ENCODE assay signal across 22 cellular contexts in genomic region chr22:32480238-32480637, GRCh38. TPM values are rescaled to one million over a fixed set of nuclear protein-coding genes. Genes with fewer than 3 reads are reported as not detected.
DNase-seq lines count a peak whose midpoint lies in the region; ATAC-seq, FAIRE-seq and TF ChIP-seq lines count a peak whose summit lies in the region.
"Had no signal": no experiment of that assay in that cellular context is flagged by ENCODE, and none has a peak within 500 bp of the region (broad histone marks: within the 10 kb centered on the region; RNA-seq: fewer than 3 reads in every experiment).

No MANE protein-coding gene starts in this region.

- RAD21 ChIA-PET in GM12878 (lab: Charles Lee; ENCODE audit: unreplicated experiment) = no interaction called here

- intact Hi-C loops in activated CD4-positive, alpha-beta memory T cell treated with anti-CD3 and anti-CD28 coated beads for 36 hours (cut with micrococcal nuclease) = loop anchor here (2.0 to 5.0 kb wide), 2 partner anchors 167 to 427 kb away; no protein-coding TSS in a partner anchor
- intact Hi-C loops in GM12878 (cut with micrococcal nuclease; ENCODE audit: unreplicated experiment) = no loop called here

- no peak for TF ChIP-seq POLR2A in GM12878 (IDR thresholded peaks at IDR 0.05; ENCODE audit: low read depth, low read length)

- BruUV-seq in GM12878 (replicated peaks; lab: Mats Ljungman, UMichigan) = no TSS peak

- H3K36me3 ChIP-seq in Loucy (ENCODE audit: insufficient read depth, low read length) (peaks cover 27% of the 10 kb centered on the region; the same call in 1 of the 2 replicates), GM12878 (ENCODE audit: control insufficient read depth in 2 of 2, insufficient read depth in 2 of 2, low read length in 1 of 2) (peaks cover 4 to 15% of the 10 kb centered on the region in 2 experiments; a peak in 3 of 4 replicates)
- H3K36me3 ChIP-seq: neural progenitor cell had no signal

- peaks cover 35% of the 10 kb centered on the region for H3K4me1 Mint-ChIP-seq in activated CD4-positive, alpha-beta memory T cell treated with anti-CD3 and anti-CD28 coated beads for 36 hours (ENCODE audit: low read depth)
- peaks cover 32% of the 10 kb centered on the region for H3K4me1 Mint-ChIP-seq in activated CD4-positive, alpha-beta memory T cell treated with anti-CD3 and anti-CD28 coated beads, Interleukin-2, amount 10 ng/mL, durations not matched to agents 7 days and 5 days

- no peak for FAIRE-seq in GM12878 (lab: Jason Lieb, UNC)
- FAIRE-seq: A549, H54 had no signal

- peaks cover 49% of the 10 kb centered on the region for H3K4me1 ChIP-seq in Loucy (ENCODE audit: insufficient read depth, low read length, poor library complexity, severe bottlenecking)
- peaks cover 28% of the 10 kb centered on the region for H3K4me1 ChIP-seq in GM12878 (ENCODE audit: control insufficient read depth, insufficient read depth, low read length)

- H3K27ac ChIP-seq in GM12878 (ENCODE audit: control insufficient read depth, insufficient read depth) = 0 out of 2 replicates have a peak overlapping the region, but pooled peaks have one; percentile 14
- H3K27ac ChIP-seq: A549, body of pancreas, neural progenitor cell had no signal

- no peak for TF ChIP-seq EP300 in GM12878 (IDR thresholded peaks at IDR 0.05; ENCODE audit: borderline replicate concordance in 1 of 2, control insufficient read depth in 1 of 2, low read depth in 2 of 2, low read length in 2 of 2)

- H3K79me2 ChIP-seq in Loucy (ENCODE audit: insufficient read depth, low read length) = peaks cover 94% of the 10 kb centered on the region
- peaks cover 80% of the 10 kb centered on the region for H3K79me2 ChIP-seq in GM12878 (ENCODE audit: control insufficient read depth, insufficient read depth, low read length)

- WGBS in GM12878 (ENCODE audit: insufficient coverage, insufficient replicate concordance, low lambda C conversion rate, missing lambda C conversion rate) = 91% methylated on average over 1 of the region's 1 CpG

- H3K36me3 Mint-ChIP-seq in activated CD4-positive, alpha-beta memory T cell treated with anti-CD3 and anti-CD28 coated beads for 36 hours = peaks cover 13% of the 10 kb centered on the region
- peaks cover 17% of the 10 kb centered on the region for H3K36me3 Mint-ChIP-seq in activated CD4-positive, alpha-beta memory T cell treated with anti-CD3 and anti-CD28 coated beads, Interleukin-2, amount 10 ng/mL, durations not matched to agents 7 days and 5 days (ENCODE audit: low read depth)

- SMC1A ChIA-PET in GM12878 (lab: Charles Lee; ENCODE audit: uncharacterized antibody, unreplicated experiment) = no interaction called here

- DNase-seq in activated CD4-positive, alpha-beta memory T cell treated with anti-CD3 and anti-CD28 coated beads for 36 hours = peak; percentile 64
- DNase-seq in activated CD4-positive, alpha-beta memory T cell treated with anti-CD3 and anti-CD28 coated beads, Interleukin-2, amount 10 ng/mL, durations not matched to agents 7 days and 5 days = no peak
- DNase-seq in GM12878 (ENCODE audit: low read depth, low spot score) = no peak
- DNase-seq in stimulated activated CD4-positive, alpha-beta T cell treated with anti-CD3 and anti-CD28 coated beads, Interleukin-4, amount 100 ng/mL, for 48 hours (ENCODE audit: low read depth in 2 of 2) = peak; percentile 16 to 26
- DNase-seq in Ammon's horn (ENCODE audit: low spot score) = no peak
- no peak for DNase-seq in NCI-H82 (lab: John Stamatoyannopoulos, UW)
- DNase-seq: body of pancreas, DND-41, immature natural killer cell, mammary epithelial cell, NCI-H774 had no signal

- POLR2A ChIA-PET in activated CD4-positive, alpha-beta memory T cell treated with anti-CD3 and anti-CD28 coated beads for 36 hours (lab: Charles Lee) = no interaction called here
- POLR2A ChIA-PET in activated CD4-positive, alpha-beta memory T cell treated with anti-CD3 and anti-CD28 coated beads, Interleukin-2, amount 10 ng/mL, durations not matched to agents 7 days and 5 days (lab: Charles Lee) = no interaction called here
- POLR2A ChIA-PET in GM12878 (lab: Charles Lee) = interaction anchor here (0.7 kb wide), 1 partner anchor 71 kb away, joined by 3 read pairs; no protein-coding TSS in a partner anchor

- H3K4me2 ChIP-seq in Loucy (ENCODE audit: low read depth, low read length, poor library complexity, severe bottlenecking) = peak overlapping the region; percentile 67
- H3K4me2 ChIP-seq in GM12878 (ENCODE audit: control insufficient read depth, insufficient read depth) = peak overlapping the region; percentile 56
- H3K4me2 ChIP-seq: A549, neural progenitor cell had no signal

- H3K27me3 Mint-ChIP-seq in activated CD4-positive, alpha-beta memory T cell treated with anti-CD3 and anti-CD28 coated beads for 36 hours = no peaks in the 10 kb centered on the region
- H3K27me3 Mint-ChIP-seq in activated CD4-positive, alpha-beta memory T cell treated with anti-CD3 and anti-CD28 coated beads, Interleukin-2, amount 10 ng/mL, durations not matched to agents 7 days and 5 days = no peaks in the 10 kb centered on the region
- H3K27me3 Mint-ChIP-seq: dendritic cell treated with granulocyte-macrophage colony-stimulating factor and Interleukin-4, amounts not matched to agents 40 ng/mL and 50 ng/mL, for 4 days; T-cell had no signal

- CTCF ChIA-PET in activated CD4-positive, alpha-beta memory T cell treated with anti-CD3 and anti-CD28 coated beads for 36 hours (lab: Charles Lee) = no interaction called here
- CTCF ChIA-PET in activated CD4-positive, alpha-beta memory T cell treated with anti-CD3 and anti-CD28 coated beads, Interleukin-2, amount 10 ng/mL, durations not matched to agents 7 days and 5 days (lab: Charles Lee) = no interaction called here
- CTCF ChIA-PET in GM12878 (lab: Yijun Ruan, JAX) = interaction anchor here (1.9 kb wide), 1 partner anchor 37 kb away, joined by 7 read pairs; no protein-coding TSS in a partner anchor

- H3K9ac ChIP-seq in Loucy (ENCODE audit: low read depth, low read length, poor library complexity, severe bottlenecking) = no peak overlapping the region
- H3K9ac ChIP-seq in GM12878 (ENCODE audit: control insufficient read depth, insufficient read depth, low read length) = no peak overlapping the region
- H3K9ac ChIP-seq: neural progenitor cell had no signal

- peaks cover 79% of the 10 kb centered on the region for H4K20me1 ChIP-seq in Loucy (ENCODE audit: insufficient read depth, low read length, poor library complexity, severe bottlenecking)
- no peaks in the 10 kb centered on the region; the same call in 1 of the 2 replicates for H4K20me1 ChIP-seq in GM12878 (ENCODE audit: control insufficient read depth, insufficient read depth)

- H3K4me3 ChIP-seq in Loucy (ENCODE audit: low read length, poor library complexity, severe bottlenecking) = peak overlapping the region; percentile 27
- peak overlapping the region; percentile 54; the same call in 1 of the 2 replicates for H3K4me3 ChIP-seq in GM12878
- H3K4me3 ChIP-seq: A549, body of pancreas, neural progenitor cell had no signal

- no peaks in the 10 kb centered on the region for H3K9me3 ChIP-seq in Loucy (ENCODE audit: insufficient read depth, low read depth, low read length)
- H3K9me3 ChIP-seq in GM12878 (replicated peaks; ENCODE audit: control insufficient read depth, insufficient read depth, low read length) = no peaks in the 10 kb centered on the region
- H3K9me3 ChIP-seq: A549, body of pancreas had no signal

- peak; percentile 45 for ATAC-seq in GM12878
- ATAC-seq in HG02642 (IDR thresholded peaks at IDR 0.05; ENCODE audit: poor library complexity, unreplicated experiment) = no peak
- ATAC-seq: A549, body of pancreas, T-cell, WTC11 had no signal

- in situ Hi-C loops in GM12878 (cut with MboI) = no loop called here

- peak overlapping the region; percentile 66 for H3K27ac Mint-ChIP-seq in activated CD4-positive, alpha-beta memory T cell treated with anti-CD3 and anti-CD28 coated beads for 36 hours
- no peak overlapping the region for H3K27ac Mint-ChIP-seq in activated CD4-positive, alpha-beta memory T cell treated with anti-CD3 and anti-CD28 coated beads, Interleukin-2, amount 10 ng/mL, durations not matched to agents 7 days and 5 days
- H3K27ac Mint-ChIP-seq: dendritic cell treated with granulocyte-macrophage colony-stimulating factor and Interleukin-4, amounts not matched to agents 40 ng/mL and 50 ng/mL, for 4 days; neural progenitor cell; T-cell; WTC11 had no signal

- H3K9me2 ChIP-seq in Loucy (replicated peaks; ENCODE audit: low read depth, low read length) = no peaks in the 10 kb centered on the region

- no peak for TF ChIP-seq RAD21 in GM12878 (IDR thresholded peaks at IDR 0.05; ENCODE audit: insufficient read depth, low read depth, low read length)

- H3F3A ChIP-seq in Loucy (ENCODE audit: low read depth) = no peaks in the 10 kb centered on the region

- H3K9me3 Mint-ChIP-seq in activated CD4-positive, alpha-beta memory T cell treated with anti-CD3 and anti-CD28 coated beads for 36 hours = no peaks in the 10 kb centered on the region
- H3K9me3 Mint-ChIP-seq in activated CD4-positive, alpha-beta memory T cell treated with anti-CD3 and anti-CD28 coated beads, Interleukin-2, amount 10 ng/mL, durations not matched to agents 7 days and 5 days = no peaks in the 10 kb centered on the region
- H3K9me3 Mint-ChIP-seq: dendritic cell treated with granulocyte-macrophage colony-stimulating factor and Interleukin-4, amounts not matched to agents 40 ng/mL and 50 ng/mL, for 4 days; immature natural killer cell; neural progenitor cell; T-cell; WTC11 had no signal

- TF ChIP-seq CTCF in Loucy (conservative IDR thresholded peaks at IDR 0.05; ENCODE audit: low read length) (no peak), GM12878 (IDR thresholded peaks at IDR 0.05 in 2 of 3, conservative IDR thresholded peaks at IDR 0.05 in 1 of 3; ENCODE audit: control insufficient read depth in 2 of 3, extremely low read depth in 1 of 3, insufficient read depth in 1 of 3, low read depth in 3 of 3, low read length in 3 of 3) (no peak)

- H3K4me3 Mint-ChIP-seq in activated CD4-positive, alpha-beta memory T cell treated with anti-CD3 and anti-CD28 coated beads for 36 hours = no peak overlapping the region
- H3K4me3 Mint-ChIP-seq in activated CD4-positive, alpha-beta memory T cell treated with anti-CD3 and anti-CD28 coated beads, Interleukin-2, amount 10 ng/mL, durations not matched to agents 7 days and 5 days = no peak overlapping the region
- H3K4me3 Mint-ChIP-seq: dendritic cell treated with granulocyte-macrophage colony-stimulating factor and Interleukin-4, amounts not matched to agents 40 ng/mL and 50 ng/mL, for 4 days; neural progenitor cell; WTC11 had no signal

- H3K27me3 ChIP-seq in Loucy (ENCODE audit: insufficient read depth, low read length, poor library complexity, severe bottlenecking) (no peaks in the 10 kb centered on the region), GM12878 (replicated peaks in 1 of 2; ENCODE audit: control insufficient read depth in 2 of 2, insufficient read depth in 2 of 2, low read length in 1 of 2) (no peaks in the 10 kb centered on the region)
- H3K27me3 ChIP-seq: body of pancreas had no signal

- H2AFZ ChIP-seq in Loucy (ENCODE audit: low read length) (no peak overlapping the region), GM12878 (ENCODE audit: control insufficient read depth, low read depth, low read length) (no peak overlapping the region)
- H2AFZ ChIP-seq: neural progenitor cell had no signal

RNA-seq across cellular contexts. Expression of gene FBXO7, which starts 5.6 kb away (rescaled TPM):
- 10 to 100 TPM; 79.5 to 83.3 TPM for total RNA-seq in activated CD4-positive, alpha-beta memory T cell treated with anti-CD3 and anti-CD28 coated beads for 36 hours
- 10 to 100 TPM; 95.4 to 97.1 TPM for total RNA-seq in activated CD4-positive, alpha-beta memory T cell treated with anti-CD3 and anti-CD28 coated beads, Interleukin-2, amount 10 ng/mL, durations not matched to agents 7 days and 5 days
- total RNA-seq in GM12878 (2013; cell fraction: nucleolus; rRNA removed) = 136 and 143 TPM in 2 replicates
- total RNA-seq in GM12878 (2014; rRNA removed) (108 and 129 TPM in 2 replicates), GM12878 (2014; rRNA removed; fragmentation: Illumina TruSeq; extraction: Trizol) (105 and 112 TPM in 2 replicates), GM12878 (2021) (86.3 and 90.5 TPM in 2 replicates)
- 74.2 TPM for polyA plus RNA-seq in GM12878 (2011; ENCODE audit: low read depth)
- polyA plus RNA-seq in GM12878 (2011; rRNA removed) (184 and 192 TPM in 2 replicates), GM12878 (2014; fragmentation: Illumina TruSeq; extraction: Trizol) (144 and 172 TPM in 2 replicates), GM12878 (2014; fragmentation: Nextera tagmentation; extraction: Ambion mirVana) (10 to 100 TPM; 37.3 to 48.4 TPM), GM12878 (2014; rRNA removed) (97.2 and 105 TPM in 2 replicates), GM12878 (2016; fragmentation: Nextera tagmentation; extraction: Ambion mirVana) (100 to 1,000 TPM; 120 to 129 TPM)
- polyA plus RNA-seq in GM12878 (2011; cell fraction: cytosol; rRNA removed) = 158 and 179 TPM in 2 replicates
- polyA plus RNA-seq in GM12878 (2011; cell fraction: nucleus; rRNA removed) = 88.7 and 99.4 TPM in 2 replicates
- polyA plus RNA-seq in GM12878 (2012) = 86.8 and 88.2 TPM in 2 replicates
- polyA minus RNA-seq in GM12878 (2011; rRNA and poly(A)+ RNA removed) = 169 and 210 TPM in 2 replicates
- 39.2 and 52.5 TPM in 2 replicates for polyA minus RNA-seq in GM12878 (2011; cell fraction: cytosol; rRNA and poly(A)+ RNA removed)
- 38.6 and 51.7 TPM in 2 replicates for polyA minus RNA-seq in GM12878 (2011; cell fraction: nucleus; rRNA and poly(A)+ RNA removed)

RNA-seq across cellular contexts. Expression of gene BPIFC, which starts 16.0 kb away (rescaled TPM):
- not detected for total RNA-seq in activated CD4-positive, alpha-beta memory T cell treated with anti-CD3 and anti-CD28 coated beads for 36 hours
- total RNA-seq in activated CD4-positive, alpha-beta memory T cell treated with anti-CD3 and anti-CD28 coated beads, Interleukin-2, amount 10 ng/mL, durations not matched to agents 7 days and 5 days = not detected
- not detected in 2 replicates for total RNA-seq in GM12878 (2013; cell fraction: nucleolus; rRNA removed)
- 0.11 TPM in 1 of 2 replicates, not detected in the other for total RNA-seq in GM12878 (2014; rRNA removed)
- not detected in 2 replicates for total RNA-seq in GM12878 (2014; rRNA removed; fragmentation: Illumina TruSeq; extraction: Trizol)
- total RNA-seq in GM12878 (2021) = not detected in 2 replicates
- polyA plus RNA-seq in GM12878 (2011; ENCODE audit: low read depth) = not detected
- polyA plus RNA-seq in GM12878 (2011; rRNA removed) = 0.04 TPM in 1 of 2 replicates, not detected in the other
- not detected in 2 replicates for polyA plus RNA-seq in GM12878 (2011; cell fraction: cytosol; rRNA removed)
- polyA plus RNA-seq in GM12878 (2011; cell fraction: nucleus; rRNA removed) = not detected in 2 replicates
- polyA plus RNA-seq in GM12878 (2012) = not detected in 2 replicates
- polyA plus RNA-seq in GM12878 (2014; fragmentation: Illumina TruSeq; extraction: Trizol) = not detected in 2 replicates
- under 1 TPM in 1 of 2 experiments, not detected in 1; 0.35 TPM for polyA plus RNA-seq in GM12878 (2014; fragmentation: Nextera tagmentation; extraction: Ambion mirVana)
- not detected in 2 replicates for polyA plus RNA-seq in GM12878 (2014; rRNA removed)
- polyA plus RNA-seq in GM12878 (2016; fragmentation: Nextera tagmentation; extraction: Ambion mirVana) = not detected
- not detected in 2 replicates for polyA minus RNA-seq in GM12878 (2011; rRNA and poly(A)+ RNA removed)
- polyA minus RNA-seq in GM12878 (2011; cell fraction: cytosol; rRNA and poly(A)+ RNA removed) = not detected in 2 replicates
- not detected in 2 replicates for polyA minus RNA-seq in GM12878 (2011; cell fraction: nucleus; rRNA and poly(A)+ RNA removed)
- total RNA-seq: body of pancreas, mammary epithelial cell, renal cortical epithelial cell, RPMI7951, T-cell, urinary bladder, WTC11 had no signal
- polyA plus RNA-seq: A549, immature natural killer cell, mammary epithelial cell, urinary bladder had no signal

Comparison
In these comparisons a context has a peak if more than half of its experiments do, and no peak if none do; other contexts are left out.
1. DNase-seq: peak in activated CD4-positive, alpha-beta memory T cell treated with anti-CD3 and anti-CD28 coated beads for 36 hours (single experiment) and stimulated activated CD4-positive, alpha-beta T cell treated with anti-CD3 and anti-CD28 coated beads, Interleukin-4, amount 100 ng/mL, for 48 hours (2 of 2); none in activated CD4-positive, alpha-beta memory T cell treated with anti-CD3 and anti-CD28 coated beads, Interleukin-2, amount 10 ng/mL, durations not matched to agents 7 days and 5 days (single experiment), GM12878 (single experiment), Ammon's horn (single experiment) and NCI-H82 (single experiment).